8 cellular contexts compared by ENCODE assay signal in the genomic region with DNA sequence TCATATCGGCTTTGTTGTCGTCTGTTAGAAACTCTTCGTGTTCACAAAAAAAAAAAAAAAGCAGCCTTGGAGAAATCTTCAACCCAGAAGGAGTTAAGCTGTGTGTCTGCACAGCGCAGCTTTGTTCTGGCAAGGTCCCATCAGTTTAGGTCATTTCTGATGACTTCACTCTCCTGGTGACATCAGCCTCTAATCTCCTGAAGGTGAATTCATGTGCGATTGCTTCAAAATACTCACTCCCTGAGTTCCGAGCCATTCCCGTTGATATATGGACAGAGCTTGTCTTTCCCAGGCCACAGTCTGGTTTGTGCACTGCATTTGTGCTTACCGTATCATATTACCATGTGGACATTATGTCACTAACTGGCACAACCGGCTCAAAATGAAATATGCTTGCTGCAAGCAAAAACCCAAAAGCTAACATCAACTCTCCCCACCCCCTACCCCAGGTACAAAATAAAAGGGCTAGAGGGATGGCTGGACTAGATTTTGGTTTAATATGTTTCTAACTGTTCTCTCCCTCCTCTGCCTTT.
A peak's percentile ranks its signal among the peaks of the same experiment; 100 is the strongest.
DNase-seq lines count a peak whose midpoint lies in the region; ATAC-seq, FAIRE-seq and TF ChIP-seq lines count a peak whose summit lies in the region.

No MANE protein-coding gene starts in this region.

- H3K4me1 ChIP-seq in tibial artery (peaks cover 0 to 23% (median 20%) of the 10 kb centered on the region in 4 donors), spleen (peaks cover 5 to 62% (median 31%) of the 10 kb centered on the region in 6 donors)

- H3K36me3 Mint-ChIP-seq in activated T-cell treated with anti-CD3 and anti-CD28 coated beads, Interleukin-2, amount 50 U/mL, for 24 hours (ENCODE audit: low read depth) = no peaks in the 10 kb centered on the region

- TF ChIP-seq POLR2A in spleen (IDR thresholded peaks at IDR 0.05) = no peak

- H3K27ac ChIP-seq in tibial artery = peak overlapping the region; percentile 52 to 56
- H3K27ac ChIP-seq in spleen = peak overlapping the region in 4 of 8 donors; percentile 43 to 68 (median 64)

- H3K9me3 Mint-ChIP-seq in activated T-cell treated with anti-CD3 and anti-CD28 coated beads, Interleukin-2, amount 50 U/mL, for 24 hours = no peaks in the 10 kb centered on the region

- H3K27me3 ChIP-seq in tibial artery (no peaks in the 10 kb centered on the region), H7 (ENCODE audit: control insufficient read depth, insufficient read depth, low read length) (no peaks in the 10 kb centered on the region), spleen (replicated peaks in 1 of 7) (no peaks in the 10 kb centered on the region)

- peak; percentile 98 for FAIRE-seq in islet of Langerhans (lab: Jason Lieb, UNC)

- no peak for ATAC-seq in HG03457 (IDR thresholded peaks at IDR 0.05; ENCODE audit: unreplicated experiment)

- peak; percentile 98 for DNase-seq in LNCaP clone FGC (ENCODE audit: low read depth)
- DNase-seq in amniotic stem cell (lab: John Stamatoyannopoulos, UW) = peak; percentile 43
- no peak for DNase-seq in tibial artery
- no peak for DNase-seq in H7
- DNase-seq in spleen = no peak
- no peak for DNase-seq in activated T-cell treated with anti-CD3 and anti-CD28 coated beads, Interleukin-2, amount 50 U/mL, for 24 hours

- intact Hi-C loops in tibial artery (cut with DNase I; ENCODE audit: low total_unique reads) = no loop called here
- intact Hi-C loops in spleen (cut with DNase I; ENCODE audit: low total_unique reads) = no loop called here

- H3K4me1 Mint-ChIP-seq in activated T-cell treated with anti-CD3 and anti-CD28 coated beads, Interleukin-2, amount 50 U/mL, for 24 hours (ENCODE audit: low read depth) = peaks cover 61% of the 10 kb centered on the region

- peak overlapping the region; percentile 19 for H3K4me3 ChIP-seq in LNCaP clone FGC (ENCODE audit: low read depth, low read length)
- H3K4me3 ChIP-seq in tibial artery = peak overlapping the region in 1 of 2 donors; percentile 7
- no peak overlapping the region for H3K4me3 ChIP-seq in H7 (ENCODE audit: insufficient read depth, low read depth, low read length)
- no peak overlapping the region for H3K4me3 ChIP-seq in spleen

- TF ChIP-seq CTCF in LNCaP clone FGC (IDR thresholded peaks at IDR 0.05; ENCODE audit: control insufficient read depth, extremely low read depth, insufficient read depth) (no peak), tibial artery (IDR thresholded peaks at IDR 0.05) (no peak), spleen (IDR thresholded peaks at IDR 0.05 in 8 of 11, conservative IDR thresholded peaks at IDR 0.05 in 3 of 11) (no peak)

- peaks cover 5% of the 10 kb centered on the region for H3K27me3 Mint-ChIP-seq in activated T-cell treated with anti-CD3 and anti-CD28 coated beads, Interleukin-2, amount 50 U/mL, for 24 hours

- H3K9me3 ChIP-seq in tibial artery = no peaks in the 10 kb centered on the region
- no peaks in the 10 kb centered on the region for H3K9me3 ChIP-seq in spleen

- H3K4me3 Mint-ChIP-seq in activated T-cell treated with anti-CD3 and anti-CD28 coated beads, Interleukin-2, amount 50 U/mL, for 24 hours = no peak overlapping the region

- H3K36me3 ChIP-seq in tibial artery (no peaks in the 10 kb centered on the region), H7 (replicated peaks; ENCODE audit: control insufficient read depth, insufficient read depth, low read length) (no peaks in the 10 kb centered on the region), spleen (no peaks in the 10 kb centered on the region)

- no peak overlapping the region for H3K27ac Mint-ChIP-seq in activated T-cell treated with anti-CD3 and anti-CD28 coated beads, Interleukin-2, amount 50 U/mL, for 24 hours

- 77 to 86% (median 85%) methylated on average over 9 of the region's 9 CpGs for WGBS in spleen, 5 donors

Comparison
In these comparisons a context has a peak if more than half of its experiments do, and no peak if none do; other contexts are left out.
1. DNase-seq: peak in LNCaP clone FGC (single experiment) and amniotic stem cell (single experiment); none in tibial artery (0 of 2), H7 (single experiment), spleen (single experiment) and activated T-cell treated with anti-CD3 and anti-CD28 coated beads, Interleukin-2, amount 50 U/mL, for 24 hours (single experiment).